In genomic region chr15:79811406-79812405, GRCh38 we compare ENCODE assay signal across 12 cellular contexts.
DNase-seq lines count a peak whose midpoint lies in the region; ATAC-seq and TF ChIP-seq lines count a peak whose summit lies in the region.
"Had no signal": no experiment of that assay in that cellular context is flagged by ENCODE, and none has a peak within 500 bp of the region (broad histone marks: within the 10 kb centered on the region; RNA-seq: fewer than 3 reads in every experiment).

No MANE protein-coding gene starts in this region.

- H3K27ac ChIP-seq in skeletal muscle tissue (ENCODE audit: low read depth, low read length) = no peak overlapping the region
- H3K27ac ChIP-seq: uterus had no signal

- no peak overlapping the region for H3K9ac ChIP-seq in skeletal muscle tissue (ENCODE audit: low read depth in 1 of 3, low read length in 3 of 3)

- DNase-seq in LNCaP clone FGC (ENCODE audit: low read depth) (peak; percentile 88), Right ventricle myocardium superior (peak; percentile 84), GM20000 (ENCODE audit: low spot score) (no peak)
- DNase-seq: activated effector memory CD4-positive, alpha-beta T cell treated with anti-CD3 and anti-CD28 coated beads, Interleukin-2, amount 50 U/mL, for 16 hours; stimulated activated CD4-positive, alpha-beta T cell treated with anti-CD3 and anti-CD28 coated beads, Interleukin-2, amount 100 ng/mL, for 48 hours; T-helper 2 cell had no signal

- no peaks in the 10 kb centered on the region for H3K27me3 ChIP-seq in skeletal muscle tissue (ENCODE audit: control insufficient read depth in 3 of 3, insufficient read depth in 3 of 3, low read length in 3 of 3)
- H3K27me3 ChIP-seq: uterus had no signal

- H3K36me3 ChIP-seq in skeletal muscle tissue (ENCODE audit: control insufficient read depth in 3 of 3, insufficient read depth in 3 of 3, low read length in 3 of 3) = no peaks in the 10 kb centered on the region
- H3K36me3 ChIP-seq: uterus had no signal

- H3K9me3 ChIP-seq in skeletal muscle tissue (ENCODE audit: control insufficient read depth in 3 of 3, low read length in 3 of 3) = no peaks in the 10 kb centered on the region
- H3K9me3 ChIP-seq: uterus had no signal

- peak; percentile 79 for ATAC-seq in SK-N-SH treated with all-trans-retinoic acid at 6 μM for 48 hours
- peak; percentile 94 for ATAC-seq in Right ventricle myocardium superior (ENCODE audit: poor library complexity)
- no peak for ATAC-seq in HG03565 (IDR thresholded peaks at IDR 0.05; ENCODE audit: unreplicated experiment)
- ATAC-seq in GM18502 (IDR thresholded peaks at IDR 0.05; ENCODE audit: poor library complexity, unreplicated experiment) = no peak
- no peak for ATAC-seq in GM18858 (IDR thresholded peaks at IDR 0.05; ENCODE audit: unreplicated experiment)

- TF ChIP-seq CTCF in LNCaP clone FGC (IDR thresholded peaks at IDR 0.05; ENCODE audit: control insufficient read depth, extremely low read depth, insufficient read depth) = no peak
- no peak for TF ChIP-seq CTCF in GM20000 (IDR thresholded peaks at IDR 0.05; ENCODE audit: extremely low read depth, missing control alignments)

- H3K4me3 ChIP-seq in LNCaP clone FGC (ENCODE audit: low read depth, low read length) (no peak overlapping the region), skeletal muscle tissue (ENCODE audit: low read length in 3 of 3) (peak overlapping the region in 2 of 3 donors; percentile 29 to 52)
- H3K4me3 ChIP-seq: uterus had no signal

- H3K4me1 ChIP-seq in skeletal muscle tissue (ENCODE audit: control insufficient read depth in 3 of 3, insufficient read depth in 3 of 3, low read length in 3 of 3) = peaks cover 11 to 26% (median 26%) of the 10 kb centered on the region in 3 donors
- H3K4me1 ChIP-seq: uterus had no signal

- intact Hi-C loops in Right ventricle myocardium superior (cut with DNase I) = no loop called here

TF ChIP-seq in SK-N-SH treated with all-trans-retinoic acid at 6 μM for 48 hours, 23 proteins besides CTCF, POLR2A, EP300 and RAD21:
- TF ChIP-seq SNAI2 (CRISPR knock-in tag; IDR thresholded peaks at IDR 0.05) (0 out of 2 replicates have a peak, but pooled peaks have one; percentile 31), ISL1 (CRISPR knock-in tag; IDR thresholded peaks at IDR 0.05) (no peak)

Comparison
In these comparisons a context has a peak if more than half of its experiments do, and no peak if none do; other contexts are left out.
1. ATAC-seq: peak in SK-N-SH treated with all-trans-retinoic acid at 6 μM for 48 hours (single experiment) and Right ventricle myocardium superior (single experiment); none in HG03565 (single experiment), GM18502 (single experiment) and GM18858 (single experiment).